Comparison of ENCODE assay signal across 2 cellular contexts in the genomic region with DNA sequence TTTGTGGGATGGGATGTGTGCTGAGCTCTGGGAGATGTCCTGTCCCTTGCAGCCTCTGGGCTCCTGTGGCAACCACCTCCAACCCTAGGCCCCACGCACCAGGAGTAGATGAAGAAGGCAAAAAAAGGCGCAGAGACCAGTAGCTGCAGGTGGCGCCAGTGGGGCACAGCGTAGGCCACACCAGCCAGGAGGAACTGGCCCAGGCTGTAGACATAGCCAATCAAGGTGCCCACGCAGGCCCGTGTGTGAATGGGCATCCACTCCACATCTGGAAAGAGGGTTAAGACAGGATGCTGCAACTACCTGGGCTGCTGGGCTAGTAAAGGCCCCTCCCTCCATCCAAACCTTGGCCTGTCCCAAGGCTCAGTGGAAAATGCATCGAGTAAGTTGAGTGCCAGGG.
TF ChIP-seq lines count a peak whose summit lies in the region.

No MANE protein-coding gene starts in this region.

TF ChIP-seq in GM23338, 12 proteins besides CTCF, POLR2A, EP300 and RAD21 (continued from another document and continues in another):
- TF ChIP-seq, protein P1, sequence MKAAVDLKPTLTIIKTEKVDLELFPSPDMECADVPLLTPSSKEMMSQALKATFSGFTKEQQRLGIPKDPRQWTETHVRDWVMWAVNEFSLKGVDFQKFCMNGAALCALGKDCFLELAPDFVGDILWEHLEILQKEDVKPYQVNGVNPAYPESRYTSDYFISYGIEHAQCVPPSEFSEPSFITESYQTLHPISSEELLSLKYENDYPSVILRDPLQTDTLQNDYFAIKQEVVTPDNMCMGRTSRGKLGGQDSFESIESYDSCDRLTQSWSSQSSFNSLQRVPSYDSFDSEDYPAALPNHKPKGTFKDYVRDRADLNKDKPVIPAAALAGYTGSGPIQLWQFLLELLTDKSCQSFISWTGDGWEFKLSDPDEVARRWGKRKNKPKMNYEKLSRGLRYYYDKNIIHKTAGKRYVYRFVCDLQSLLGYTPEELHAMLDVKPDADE (IDR thresholded peaks at IDR 0.05), result no peak
- TF ChIP-seq EZH2 (IDR thresholded peaks at IDR 0.05; ENCODE audit: low read depth, unreplicated experiment), result no peak
- TF ChIP-seq, protein P2, sequence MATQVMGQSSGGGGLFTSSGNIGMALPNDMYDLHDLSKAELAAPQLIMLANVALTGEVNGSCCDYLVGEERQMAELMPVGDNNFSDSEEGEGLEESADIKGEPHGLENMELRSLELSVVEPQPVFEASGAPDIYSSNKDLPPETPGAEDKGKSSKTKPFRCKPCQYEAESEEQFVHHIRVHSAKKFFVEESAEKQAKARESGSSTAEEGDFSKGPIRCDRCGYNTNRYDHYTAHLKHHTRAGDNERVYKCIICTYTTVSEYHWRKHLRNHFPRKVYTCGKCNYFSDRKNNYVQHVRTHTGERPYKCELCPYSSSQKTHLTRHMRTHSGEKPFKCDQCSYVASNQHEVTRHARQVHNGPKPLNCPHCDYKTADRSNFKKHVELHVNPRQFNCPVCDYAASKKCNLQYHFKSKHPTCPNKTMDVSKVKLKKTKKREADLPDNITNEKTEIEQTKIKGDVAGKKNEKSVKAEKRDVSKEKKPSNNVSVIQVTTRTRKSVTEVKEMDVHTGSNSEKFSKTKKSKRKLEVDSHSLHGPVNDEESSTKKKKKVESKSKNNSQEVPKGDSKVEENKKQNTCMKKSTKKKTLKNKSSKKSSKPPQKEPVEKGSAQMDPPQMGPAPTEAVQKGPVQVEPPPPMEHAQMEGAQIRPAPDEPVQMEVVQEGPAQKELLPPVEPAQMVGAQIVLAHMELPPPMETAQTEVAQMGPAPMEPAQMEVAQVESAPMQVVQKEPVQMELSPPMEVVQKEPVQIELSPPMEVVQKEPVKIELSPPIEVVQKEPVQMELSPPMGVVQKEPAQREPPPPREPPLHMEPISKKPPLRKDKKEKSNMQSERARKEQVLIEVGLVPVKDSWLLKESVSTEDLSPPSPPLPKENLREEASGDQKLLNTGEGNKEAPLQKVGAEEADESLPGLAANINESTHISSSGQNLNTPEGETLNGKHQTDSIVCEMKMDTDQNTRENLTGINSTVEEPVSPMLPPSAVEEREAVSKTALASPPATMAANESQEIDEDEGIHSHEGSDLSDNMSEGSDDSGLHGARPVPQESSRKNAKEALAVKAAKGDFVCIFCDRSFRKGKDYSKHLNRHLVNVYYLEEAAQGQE (IDR thresholded peaks at IDR 0.05; ENCODE audit: unreplicated experiment), result no peak
- TF ChIP-seq POLR2AphosphoS5 (IDR thresholded peaks at IDR 0.05; ENCODE audit: low read depth), result no peak
- no peak for TF ChIP-seq ZNF114 (CRISPR knock-in tag; IDR thresholded peaks at IDR 0.05)
- no peak for TF ChIP-seq STAT1 (IDR thresholded peaks at IDR 0.05; ENCODE audit: unreplicated experiment)
- TF ChIP-seq, protein P3, sequence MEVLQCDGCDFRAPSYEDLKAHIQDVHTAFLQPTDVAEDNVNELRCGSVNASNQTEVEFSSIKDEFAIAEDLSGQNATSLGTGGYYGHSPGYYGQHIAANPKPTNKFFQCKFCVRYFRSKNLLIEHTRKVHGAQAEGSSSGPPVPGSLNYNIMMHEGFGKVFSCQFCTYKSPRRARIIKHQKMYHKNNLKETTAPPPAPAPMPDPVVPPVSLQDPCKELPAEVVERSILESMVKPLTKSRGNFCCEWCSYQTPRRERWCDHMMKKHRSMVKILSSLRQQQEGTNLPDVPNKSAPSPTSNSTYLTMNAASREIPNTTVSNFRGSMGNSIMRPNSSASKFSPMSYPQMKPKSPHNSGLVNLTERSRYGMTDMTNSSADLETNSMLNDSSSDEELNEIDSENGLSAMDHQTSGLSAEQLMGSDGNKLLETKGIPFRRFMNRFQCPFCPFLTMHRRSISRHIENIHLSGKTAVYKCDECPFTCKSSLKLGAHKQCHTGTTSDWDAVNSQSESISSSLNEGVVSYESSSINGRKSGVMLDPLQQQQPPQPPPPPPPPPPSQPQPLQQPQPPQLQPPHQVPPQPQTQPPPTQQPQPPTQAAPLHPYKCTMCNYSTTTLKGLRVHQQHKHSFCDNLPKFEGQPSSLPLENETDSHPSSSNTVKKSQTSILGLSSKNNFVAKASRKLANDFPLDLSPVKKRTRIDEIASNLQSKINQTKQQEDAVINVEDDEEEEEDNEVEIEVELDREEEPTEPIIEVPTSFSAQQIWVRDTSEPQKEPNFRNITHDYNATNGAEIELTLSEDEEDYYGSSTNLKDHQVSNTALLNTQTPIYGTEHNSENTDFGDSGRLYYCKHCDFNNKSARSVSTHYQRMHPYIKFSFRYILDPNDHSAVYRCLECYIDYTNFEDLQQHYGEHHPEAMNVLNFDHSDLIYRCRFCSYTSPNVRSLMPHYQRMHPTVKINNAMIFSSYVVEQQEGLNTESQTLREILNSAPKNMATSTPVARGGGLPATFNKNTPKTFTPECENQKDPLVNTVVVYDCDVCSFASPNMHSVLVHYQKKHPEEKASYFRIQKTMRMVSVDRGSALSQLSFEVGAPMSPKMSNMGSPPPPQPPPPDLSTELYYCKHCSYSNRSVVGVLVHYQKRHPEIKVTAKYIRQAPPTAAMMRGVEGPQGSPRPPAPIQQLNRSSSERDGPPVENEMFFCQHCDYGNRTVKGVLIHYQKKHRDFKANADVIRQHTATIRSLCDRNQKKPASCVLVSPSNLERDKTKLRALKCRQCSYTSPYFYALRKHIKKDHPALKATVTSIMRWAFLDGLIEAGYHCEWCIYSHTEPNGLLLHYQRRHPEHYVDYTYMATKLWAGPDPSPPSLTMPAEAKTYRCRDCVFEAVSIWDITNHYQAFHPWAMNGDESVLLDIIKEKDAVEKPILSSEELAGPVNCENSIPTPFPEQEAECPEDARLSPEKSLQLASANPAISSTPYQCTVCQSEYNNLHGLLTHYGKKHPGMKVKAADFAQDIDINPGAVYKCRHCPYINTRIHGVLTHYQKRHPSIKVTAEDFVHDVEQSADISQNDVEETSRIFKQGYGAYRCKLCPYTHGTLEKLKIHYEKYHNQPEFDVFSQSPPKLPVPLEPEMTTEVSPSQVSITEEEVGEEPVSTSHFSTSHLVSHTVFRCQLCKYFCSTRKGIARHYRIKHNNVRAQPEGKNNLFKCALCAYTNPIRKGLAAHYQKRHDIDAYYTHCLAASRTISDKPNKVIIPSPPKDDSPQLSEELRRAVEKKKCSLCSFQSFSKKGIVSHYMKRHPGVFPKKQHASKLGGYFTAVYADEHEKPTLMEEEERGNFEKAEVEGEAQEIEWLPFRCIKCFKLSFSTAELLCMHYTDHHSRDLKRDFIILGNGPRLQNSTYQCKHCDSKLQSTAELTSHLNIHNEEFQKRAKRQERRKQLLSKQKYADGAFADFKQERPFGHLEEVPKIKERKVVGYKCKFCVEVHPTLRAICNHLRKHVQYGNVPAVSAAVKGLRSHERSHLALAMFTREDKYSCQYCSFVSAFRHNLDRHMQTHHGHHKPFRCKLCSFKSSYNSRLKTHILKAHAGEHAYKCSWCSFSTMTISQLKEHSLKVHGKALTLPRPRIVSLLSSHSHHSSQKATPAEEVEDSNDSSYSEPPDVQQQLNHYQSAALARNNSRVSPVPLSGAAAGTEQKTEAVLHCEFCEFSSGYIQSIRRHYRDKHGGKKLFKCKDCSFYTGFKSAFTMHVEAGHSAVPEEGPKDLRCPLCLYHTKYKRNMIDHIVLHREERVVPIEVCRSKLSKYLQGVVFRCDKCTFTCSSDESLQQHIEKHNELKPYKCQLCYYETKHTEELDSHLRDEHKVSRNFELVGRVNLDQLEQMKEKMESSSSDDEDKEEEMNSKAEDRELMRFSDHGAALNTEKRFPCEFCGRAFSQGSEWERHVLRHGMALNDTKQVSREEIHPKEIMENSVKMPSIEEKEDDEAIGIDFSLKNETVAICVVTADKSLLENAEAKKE (CRISPR knock-in tag; IDR thresholded peaks at IDR 0.05), result no peak
- TF ChIP-seq NANOG (IDR thresholded peaks at IDR 0.05; ENCODE audit: borderline replicate concordance), result no peak
- TF ChIP-seq JUNB (IDR thresholded peaks at IDR 0.05; ENCODE audit: unreplicated experiment), result no peak
- TF ChIP-seq CREB1 (CRISPR knock-in tag; IDR thresholded peaks at IDR 0.05; ENCODE audit: low read depth), result no peak

TF ChIP-seq in WTC11, 78 proteins besides CTCF, POLR2A, EP300 and RAD21 (continued from another document):
- TF ChIP-seq, protein P4, sequence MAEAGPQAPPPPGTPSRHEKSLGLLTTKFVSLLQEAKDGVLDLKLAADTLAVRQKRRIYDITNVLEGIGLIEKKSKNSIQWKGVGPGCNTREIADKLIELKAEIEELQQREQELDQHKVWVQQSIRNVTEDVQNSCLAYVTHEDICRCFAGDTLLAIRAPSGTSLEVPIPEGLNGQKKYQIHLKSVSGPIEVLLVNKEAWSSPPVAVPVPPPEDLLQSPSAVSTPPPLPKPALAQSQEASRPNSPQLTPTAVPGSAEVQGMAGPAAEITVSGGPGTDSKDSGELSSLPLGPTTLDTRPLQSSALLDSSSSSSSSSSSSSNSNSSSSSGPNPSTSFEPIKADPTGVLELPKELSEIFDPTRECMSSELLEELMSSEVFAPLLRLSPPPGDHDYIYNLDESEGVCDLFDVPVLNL (CRISPR knock-in tag; IDR thresholded peaks at IDR 0.05; ENCODE audit: borderline replicate concordance, low read depth), result no peak
- TF ChIP-seq JAZF1 (CRISPR knock-in tag; IDR thresholded peaks at IDR 0.05) (no peak), ETV6 (CRISPR knock-in tag; IDR thresholded peaks at IDR 0.05) (no peak), SOX15 (CRISPR knock-in tag; IDR thresholded peaks at IDR 0.05) (no peak), CREB1 (CRISPR knock-in tag; IDR thresholded peaks at IDR 0.05) (no peak), TP53 (CRISPR knock-in tag; IDR thresholded peaks at IDR 0.05) (no peak), ZNF263 (CRISPR knock-in tag; IDR thresholded peaks at IDR 0.05; ENCODE audit: low read depth) (no peak)
- TF ChIP-seq, protein P5, sequence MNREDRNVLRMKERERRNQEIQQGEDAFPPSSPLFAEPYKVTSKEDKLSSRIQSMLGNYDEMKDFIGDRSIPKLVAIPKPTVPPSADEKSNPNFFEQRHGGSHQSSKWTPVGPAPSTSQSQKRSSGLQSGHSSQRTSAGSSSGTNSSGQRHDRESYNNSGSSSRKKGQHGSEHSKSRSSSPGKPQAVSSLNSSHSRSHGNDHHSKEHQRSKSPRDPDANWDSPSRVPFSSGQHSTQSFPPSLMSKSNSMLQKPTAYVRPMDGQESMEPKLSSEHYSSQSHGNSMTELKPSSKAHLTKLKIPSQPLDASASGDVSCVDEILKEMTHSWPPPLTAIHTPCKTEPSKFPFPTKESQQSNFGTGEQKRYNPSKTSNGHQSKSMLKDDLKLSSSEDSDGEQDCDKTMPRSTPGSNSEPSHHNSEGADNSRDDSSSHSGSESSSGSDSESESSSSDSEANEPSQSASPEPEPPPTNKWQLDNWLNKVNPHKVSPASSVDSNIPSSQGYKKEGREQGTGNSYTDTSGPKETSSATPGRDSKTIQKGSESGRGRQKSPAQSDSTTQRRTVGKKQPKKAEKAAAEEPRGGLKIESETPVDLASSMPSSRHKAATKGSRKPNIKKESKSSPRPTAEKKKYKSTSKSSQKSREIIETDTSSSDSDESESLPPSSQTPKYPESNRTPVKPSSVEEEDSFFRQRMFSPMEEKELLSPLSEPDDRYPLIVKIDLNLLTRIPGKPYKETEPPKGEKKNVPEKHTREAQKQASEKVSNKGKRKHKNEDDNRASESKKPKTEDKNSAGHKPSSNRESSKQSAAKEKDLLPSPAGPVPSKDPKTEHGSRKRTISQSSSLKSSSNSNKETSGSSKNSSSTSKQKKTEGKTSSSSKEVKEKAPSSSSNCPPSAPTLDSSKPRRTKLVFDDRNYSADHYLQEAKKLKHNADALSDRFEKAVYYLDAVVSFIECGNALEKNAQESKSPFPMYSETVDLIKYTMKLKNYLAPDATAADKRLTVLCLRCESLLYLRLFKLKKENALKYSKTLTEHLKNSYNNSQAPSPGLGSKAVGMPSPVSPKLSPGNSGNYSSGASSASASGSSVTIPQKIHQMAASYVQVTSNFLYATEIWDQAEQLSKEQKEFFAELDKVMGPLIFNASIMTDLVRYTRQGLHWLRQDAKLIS (CRISPR knock-in tag; IDR thresholded peaks at IDR 0.05; ENCODE audit: borderline replicate concordance), result no peak
- TF ChIP-seq, protein P6, sequence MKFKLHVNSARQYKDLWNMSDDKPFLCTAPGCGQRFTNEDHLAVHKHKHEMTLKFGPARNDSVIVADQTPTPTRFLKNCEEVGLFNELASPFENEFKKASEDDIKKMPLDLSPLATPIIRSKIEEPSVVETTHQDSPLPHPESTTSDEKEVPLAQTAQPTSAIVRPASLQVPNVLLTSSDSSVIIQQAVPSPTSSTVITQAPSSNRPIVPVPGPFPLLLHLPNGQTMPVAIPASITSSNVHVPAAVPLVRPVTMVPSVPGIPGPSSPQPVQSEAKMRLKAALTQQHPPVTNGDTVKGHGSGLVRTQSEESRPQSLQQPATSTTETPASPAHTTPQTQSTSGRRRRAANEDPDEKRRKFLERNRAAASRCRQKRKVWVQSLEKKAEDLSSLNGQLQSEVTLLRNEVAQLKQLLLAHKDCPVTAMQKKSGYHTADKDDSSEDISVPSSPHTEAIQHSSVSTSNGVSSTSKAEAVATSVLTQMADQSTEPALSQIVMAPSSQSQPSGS (CRISPR knock-in tag; IDR thresholded peaks at IDR 0.05; ENCODE audit: borderline replicate concordance, low read depth), result no peak
- TF ChIP-seq, protein P7, sequence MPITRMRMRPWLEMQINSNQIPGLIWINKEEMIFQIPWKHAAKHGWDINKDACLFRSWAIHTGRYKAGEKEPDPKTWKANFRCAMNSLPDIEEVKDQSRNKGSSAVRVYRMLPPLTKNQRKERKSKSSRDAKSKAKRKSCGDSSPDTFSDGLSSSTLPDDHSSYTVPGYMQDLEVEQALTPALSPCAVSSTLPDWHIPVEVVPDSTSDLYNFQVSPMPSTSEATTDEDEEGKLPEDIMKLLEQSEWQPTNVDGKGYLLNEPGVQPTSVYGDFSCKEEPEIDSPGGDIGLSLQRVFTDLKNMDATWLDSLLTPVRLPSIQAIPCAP (CRISPR knock-in tag; IDR thresholded peaks at IDR 0.05), result no peak
